20 cellular contexts compared by ENCODE assay signal in the genomic region with DNA sequence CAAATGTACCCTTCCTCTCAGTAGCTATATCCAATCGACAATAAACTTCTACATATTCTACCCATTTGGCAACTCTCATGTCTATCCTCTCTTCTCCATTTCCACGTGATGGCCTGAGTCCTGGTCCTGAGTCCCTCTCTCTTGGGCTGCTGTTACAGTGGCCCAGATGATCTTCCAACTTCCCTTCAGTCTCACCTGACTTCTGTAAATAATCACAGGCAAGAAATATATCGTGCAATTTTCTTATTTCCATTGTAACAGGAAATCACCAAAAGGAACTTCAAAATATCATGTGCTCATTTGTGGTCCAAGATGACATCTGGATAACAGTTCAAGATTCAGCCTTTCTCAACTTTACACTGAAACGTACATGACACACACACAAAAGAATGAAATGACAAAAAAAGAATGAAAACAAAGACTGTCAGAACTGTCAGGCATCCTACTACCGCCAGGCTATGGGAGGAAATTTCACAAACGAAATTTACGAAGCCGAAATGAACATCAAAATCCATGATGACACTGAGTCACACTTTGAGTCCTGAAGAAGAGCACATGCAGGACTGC. TPM values are rescaled to one million over a fixed set of nuclear protein-coding genes. Genes with fewer than 3 reads are reported as not detected.
A peak's percentile ranks its signal among the peaks of the same experiment; 100 is the strongest.
DNase-seq lines count a peak whose midpoint lies in the region; ATAC-seq, FAIRE-seq and TF ChIP-seq lines count a peak whose summit lies in the region.
"Had no signal": no experiment of that assay in that cellular context is flagged by ENCODE, and none has a peak within 500 bp of the region (broad histone marks: within the 10 kb centered on the region; RNA-seq: fewer than 3 reads in every experiment).

No MANE protein-coding gene starts in this region.

- no peak overlapping the region for H3K23ac ChIP-seq in mesendoderm (ENCODE audit: low read length)

- H3K27ac ChIP-seq in K562 (ENCODE audit: extremely low read depth, low read depth, low read length) (no peak overlapping the region), mesendoderm (ENCODE audit: low read depth, low read length) (no peak overlapping the region)
- H3K27ac ChIP-seq: BLaER1 had no signal

- DNase-seq in AG10803 (ENCODE audit: low read depth) (peak; percentile 90), GM04504 (ENCODE audit: low read depth) (peak; percentile 65), K562 (ENCODE audit: extremely low read depth in 1 of 4, low spot score in 3 of 4) (no peak), mesendoderm (no peak), islet precursor cell (no peak)
- DNase-seq in activated CD4-positive, alpha-beta memory T cell treated with anti-CD3 and anti-CD28 coated beads, Interleukin-2, amount 10 ng/mL, durations not matched to agents 7 days and 5 days = no peak
- DNase-seq: CD4-positive, alpha-beta memory T cell; DMS153; DMS79; GDM1; GOT3; H9; KG1 had no signal

- peaks cover 10% of the 10 kb centered on the region for H3K27me3 Mint-ChIP-seq in activated CD4-positive, alpha-beta memory T cell treated with anti-CD3 and anti-CD28 coated beads, Interleukin-2, amount 10 ng/mL, durations not matched to agents 7 days and 5 days

- H3K4me1 Mint-ChIP-seq in activated CD4-positive, alpha-beta memory T cell treated with anti-CD3 and anti-CD28 coated beads, Interleukin-2, amount 10 ng/mL, durations not matched to agents 7 days and 5 days = no peaks in the 10 kb centered on the region
- H3K4me1 Mint-ChIP-seq: CD4-positive, alpha-beta memory T cell; IgD-negative memory B cell had no signal

- H3K36me3 ChIP-seq in K562 (ENCODE audit: control insufficient read depth, insufficient read depth, low read length) = no peaks in the 10 kb centered on the region
- no peaks in the 10 kb centered on the region for H3K36me3 ChIP-seq in mesendoderm (ENCODE audit: control insufficient read depth, insufficient read depth, low read length)
- H3K36me3 ChIP-seq: BLaER1 had no signal

- no peak for TF ChIP-seq EP300 in K562 (IDR thresholded peaks at IDR 0.05; ENCODE audit: low read length)

- no peak overlapping the region for H2BK120ac ChIP-seq in mesendoderm (ENCODE audit: low read depth, low read length)

- POLR2A ChIA-PET in K562 (lab: Yijun Ruan, JAX) = no interaction called here
- POLR2A ChIA-PET in activated CD4-positive, alpha-beta memory T cell treated with anti-CD3 and anti-CD28 coated beads, Interleukin-2, amount 10 ng/mL, durations not matched to agents 7 days and 5 days (lab: Charles Lee) = no interaction called here

- H3K27ac Mint-ChIP-seq in activated CD4-positive, alpha-beta memory T cell treated with anti-CD3 and anti-CD28 coated beads, Interleukin-2, amount 10 ng/mL, durations not matched to agents 7 days and 5 days = no peak overlapping the region
- H3K27ac Mint-ChIP-seq: CD14-positive monocyte; CD4-positive, alpha-beta memory T cell; H9; IgD-negative memory B cell had no signal

- no peaks in the 10 kb centered on the region for H3K79me1 ChIP-seq in mesendoderm (ENCODE audit: low read length)

- H3K56ac ChIP-seq in mesendoderm (ENCODE audit: low read length) = no peak overlapping the region

- WGBS in K562 (ENCODE audit: insufficient coverage, low coverage, missing lambda C conversion rate) = 10% methylated on average over 7 of the region's 8 CpGs
- WGBS in mesendoderm (ENCODE audit: extremely low coverage, insufficient coverage, low lambda C conversion rate) = no CpG with 5 or more reads among the region's 8 CpGs

- H3K4me1 ChIP-seq in K562 (replicated peaks in 1 of 2; ENCODE audit: control insufficient read depth in 2 of 2, insufficient read depth in 2 of 2, low read length in 2 of 2) = no peaks in the 10 kb centered on the region
- no peaks in the 10 kb centered on the region for H3K4me1 ChIP-seq in mesendoderm (ENCODE audit: control insufficient read depth, low read depth, low read length)
- H3K4me1 ChIP-seq: BLaER1 had no signal

- H3K9ac ChIP-seq in K562 (ENCODE audit: insufficient read depth in 1 of 2, low read depth in 2 of 2, low read length in 2 of 2) = no peak overlapping the region
- H3K9ac ChIP-seq in mesendoderm (ENCODE audit: low read length) = no peak overlapping the region
- H3K9ac ChIP-seq: BLaER1 had no signal

- H4K8ac ChIP-seq in mesendoderm (ENCODE audit: low read depth, low read length) = no peak overlapping the region

- H3K4me2 ChIP-seq in K562 (ENCODE audit: insufficient read depth, low read length) = no peak overlapping the region
- H3K4me2 ChIP-seq in mesendoderm (ENCODE audit: low read length) = no peak overlapping the region
- H3K4me2 ChIP-seq: BLaER1 had no signal

- in situ Hi-C loops in K562 (cut with MboI) = no loop called here

- no peaks in the 10 kb centered on the region for H3K9me3 ChIP-seq in K562 (replicated peaks; ENCODE audit: control insufficient read depth, insufficient read depth, low read depth, low read length)
- H3K9me3 ChIP-seq: BLaER1 had no signal

- no peak for TF ChIP-seq POLR2A in K562 (conservative IDR thresholded peaks at IDR 0.05)

- H3K27me3 ChIP-seq in K562 (ENCODE audit: control insufficient read depth in 2 of 2, insufficient read depth in 2 of 2, low read length in 2 of 2) = peaks cover 0 to 3% of the 10 kb centered on the region in 2 experiments; a peak in 2 of 5 replicates
- no peaks in the 10 kb centered on the region for H3K27me3 ChIP-seq in mesendoderm (ENCODE audit: insufficient read depth, low read length, poor library complexity)
- H3K27me3 ChIP-seq: BLaER1 had no signal

- H2AFZ ChIP-seq in K562 (ENCODE audit: low read depth, low read length) = 0 out of 2 replicates have a peak overlapping the region, but pooled peaks have one; percentile 45

- TF ChIP-seq CTCF in AG10803 (conservative IDR thresholded peaks at IDR 0.05; ENCODE audit: low read length) (peak; percentile 30), K562 (IDR thresholded peaks at IDR 0.05 in 2 of 3, conservative IDR thresholded peaks at IDR 0.05 in 1 of 3; ENCODE audit: insufficient read depth in 2 of 3, low read depth in 1 of 3, low read length in 3 of 3) (no peak)

- no peak for ATAC-seq in K562
- no peak for ATAC-seq in HG03139 (IDR thresholded peaks at IDR 0.05; ENCODE audit: unreplicated experiment)
- ATAC-seq: HepG2 had no signal

- H3K9me1 ChIP-seq in K562 (ENCODE audit: control insufficient read depth, insufficient read depth, low read length) = no peaks in the 10 kb centered on the region

- H4K20me1 ChIP-seq in K562 (replicated peaks; ENCODE audit: control insufficient read depth, insufficient read depth, low read length) = no peaks in the 10 kb centered on the region
- H4K20me1 ChIP-seq: BLaER1 had no signal

- no peak overlapping the region for H2BK5ac ChIP-seq in mesendoderm (ENCODE audit: low read length)

- no peaks in the 10 kb centered on the region for H3K9me3 Mint-ChIP-seq in activated CD4-positive, alpha-beta memory T cell treated with anti-CD3 and anti-CD28 coated beads, Interleukin-2, amount 10 ng/mL, durations not matched to agents 7 days and 5 days
- H3K9me3 Mint-ChIP-seq: CD4-positive, alpha-beta memory T cell; H9 had no signal

- FAIRE-seq in K562 (lab: Jason Lieb, UNC) = no peak
- FAIRE-seq: GM12891, GM19239, HepG2 had no signal

- H4K5ac ChIP-seq in mesendoderm (ENCODE audit: low read length) = no peak overlapping the region

- intact Hi-C loops in K562 (cut with micrococcal nuclease) = no loop called here

- H3K79me2 ChIP-seq in K562 (ENCODE audit: control insufficient read depth, insufficient read depth, low read length) = no peaks in the 10 kb centered on the region
- no peaks in the 10 kb centered on the region for H3K79me2 ChIP-seq in mesendoderm (ENCODE audit: control insufficient read depth, insufficient read depth, low read length)

- H3K4me3 ChIP-seq in AG10803 (ENCODE audit: low read length) = no peak overlapping the region
- no peak overlapping the region for H3K4me3 ChIP-seq in K562
- H3K4me3 ChIP-seq in mesendoderm (ENCODE audit: low read length) = no peak overlapping the region
- H3K4me3 ChIP-seq: BLaER1 had no signal

- CTCF ChIA-PET in K562 (lab: Yijun Ruan, JAX; ENCODE audit: low intra/inter-chr PET ratio) = no interaction called here
- CTCF ChIA-PET in activated CD4-positive, alpha-beta memory T cell treated with anti-CD3 and anti-CD28 coated beads, Interleukin-2, amount 10 ng/mL, durations not matched to agents 7 days and 5 days (lab: Charles Lee) = no interaction called here

- no peak overlapping the region for H2BK15ac ChIP-seq in mesendoderm (replicated peaks; ENCODE audit: low read depth)

- no peak for TF ChIP-seq RAD21 in K562 (CRISPR knock-in tag; conservative IDR thresholded peaks at IDR 0.05 in 1 of 2, IDR thresholded peaks at IDR 0.05 in 1 of 2)

- no peak overlapping the region for H3K4me3 Mint-ChIP-seq in activated CD4-positive, alpha-beta memory T cell treated with anti-CD3 and anti-CD28 coated beads, Interleukin-2, amount 10 ng/mL, durations not matched to agents 7 days and 5 days
- H3K4me3 Mint-ChIP-seq: CD14-positive monocyte; CD4-positive, alpha-beta memory T cell; H9; IgD-negative memory B cell had no signal

- no TSS peak for BruUV-seq in K562 (replicated peaks; lab: Mats Ljungman, UMichigan)

- no peak overlapping the region for H3K18ac ChIP-seq in mesendoderm (ENCODE audit: low read length)

- H3K36me3 Mint-ChIP-seq in activated CD4-positive, alpha-beta memory T cell treated with anti-CD3 and anti-CD28 coated beads, Interleukin-2, amount 10 ng/mL, durations not matched to agents 7 days and 5 days (ENCODE audit: low read depth) = no peaks in the 10 kb centered on the region
- H3K36me3 Mint-ChIP-seq: CD14-positive monocyte; CD4-positive, alpha-beta memory T cell had no signal

- peak overlapping the region; percentile 61 for H2AK5ac ChIP-seq in mesendoderm (ENCODE audit: low read length)

- no peak overlapping the region for H3K4ac ChIP-seq in mesendoderm (ENCODE audit: low read depth, low read length)

RNA-seq across cellular contexts. Expression of gene RAP2A, which starts 22.0 kb away (rescaled TPM):
- total RNA-seq in K562 (2011; cell fraction: chromatin; rRNA removed; ENCODE audit: low replicate concordance) = 2.9 and 4.2 TPM in 2 replicates
- 2.5 and 3.5 TPM in 2 replicates for total RNA-seq in K562 (2011; cell fraction: nucleolus; rRNA removed)
- 2.7 and 3.7 TPM in 2 replicates for total RNA-seq in K562 (2011; cell fraction: nucleoplasm; rRNA removed)
- 4.5 and 6.3 TPM in 2 replicates for total RNA-seq in K562 (2014; rRNA removed)
- 9.0 and 9.1 TPM in 2 replicates for total RNA-seq in K562 (2014; rRNA removed; fragmentation: Illumina TruSeq; extraction: Trizol)
- total RNA-seq in K562 (2015; rRNA removed; fragmentation: Illumina TruSeq; extraction: Trizol) = 7.2 and 8.3 TPM in 2 replicates
- total RNA-seq in K562 (2021) = 9.3 and 11.7 TPM in 2 replicates
- 5.6 and 8.7 TPM in 2 replicates for polyA plus RNA-seq in K562 (2011; rRNA removed)
- 1.1 and 2.3 TPM in 2 replicates for polyA plus RNA-seq in K562 (2011; cell fraction: cytosol; rRNA removed)
- polyA plus RNA-seq in K562 (2011; cell fraction: nucleus; rRNA removed) = 2.2 and 5.6 TPM in 2 replicates
- polyA plus RNA-seq in K562 (2012) = 4.5 and 5.8 TPM in 2 replicates
- 5.2 and 5.8 TPM in 2 replicates for polyA plus RNA-seq in K562 (2014; fragmentation: Illumina TruSeq; extraction: Trizol)
- polyA plus RNA-seq in K562 (2014; fragmentation: Nextera tagmentation; extraction: Ambion mirVana) = 1 to 10 TPM; 1.8 to 2.3 TPM
- polyA plus RNA-seq in K562 (2014; rRNA removed) = 2.7 and 3.2 TPM in 2 replicates
- polyA minus RNA-seq in K562 (2011; rRNA and poly(A)+ RNA removed) = 6.3 and 8.2 TPM in 2 replicates
- polyA minus RNA-seq in K562 (2011; cell fraction: cytosol; rRNA and poly(A)+ RNA removed) = 4.5 and 7.2 TPM in 2 replicates
- polyA minus RNA-seq in K562 (2011; cell fraction: nucleus; rRNA and poly(A)+ RNA removed) = 5.4 and 7.9 TPM in 2 replicates
- polyA plus RNA-seq in mesendoderm (2013, experiment 1 of 2) = 33.8 TPM
- 34.7 TPM for polyA plus RNA-seq in mesendoderm (2013, experiment 2 of 2)
- 10 to 100 TPM; 37.0 to 39.2 TPM for total RNA-seq in activated CD4-positive, alpha-beta memory T cell treated with anti-CD3 and anti-CD28 coated beads, Interleukin-2, amount 10 ng/mL, durations not matched to agents 7 days and 5 days

Comparison
In these comparisons a context has a peak if more than half of its experiments do, and no peak if none do; other contexts are left out.
1. DNase-seq: peak in AG10803 (single experiment) and GM04504 (single experiment); none in K562 (0 of 4), mesendoderm (single experiment), islet precursor cell (single experiment) and activated CD4-positive, alpha-beta memory T cell treated with anti-CD3 and anti-CD28 coated beads, Interleukin-2, amount 10 ng/mL, durations not matched to agents 7 days and 5 days (single experiment).